Comparison of ENCODE assay signal across 26 cellular contexts in genomic region chr15:62488383-62488782, GRCh38.
"Had no signal": no experiment of that assay in that cellular context is flagged by ENCODE, and none has a peak within 500 bp of the region (broad histone marks: within the 10 kb centered on the region; RNA-seq: fewer than 3 reads in every experiment).

No MANE protein-coding gene starts in this region.

- H3K4me3 Mint-ChIP-seq: activated CD4-positive, alpha-beta memory T cell treated with anti-CD3 and anti-CD28 coated beads for 36 hours; activated CD4-positive, alpha-beta T cell treated with anti-CD3 and anti-CD28 coated beads for 36 hours; activated CD4-positive, alpha-beta T cell treated with anti-CD3 and anti-CD28 coated beads, Interleukin-2, amount 10 ng/mL, durations not matched to agents 24 days and 14 days; activated CD8-positive, alpha-beta memory T cell treated with anti-CD3 and anti-CD28 coated beads, Interleukin-2, amount 10 ng/mL, durations not matched to agents 7 days and 5 days; activated CD8-positive, alpha-beta T cell treated with anti-CD3 and anti-CD28 coated beads, Interleukin-2, amount 10 ng/mL, durations not matched to agents 7 days and 5 days; activated naive CD4-positive, alpha-beta T cell treated with anti-CD3 and anti-CD28 coated beads for 36 hours; activated naive CD4-positive, alpha-beta T cell treated with anti-CD3 and anti-CD28 coated beads, Interleukin-2, amount 50 U/mL, for 24 hours; activated naive CD8-positive, alpha-beta T cell treated with anti-CD3 and anti-CD28 coated beads for 36 hours; activated naive CD8-positive, alpha-beta T cell treated with anti-CD3 and anti-CD28 coated beads, Interleukin-2, amount 50 U/mL, for 24 hours; activated T-helper 1 cell treated with anti-CD3 and anti-CD28 coated beads, Interleukin-12 subunit alpha, Interleukin-12 subunit beta, Interleukin-2, Interleukin-4 antibody, amounts not matched to agents 30 ng/mL and 10 ng/mL and 1 ng/mL, durations not matched to agents 14 hours and 24 hours and 36 hours; central memory CD8-positive, alpha-beta T cell had no signal

- H3K4me3 ChIP-seq: coronary artery, gastroesophageal sphincter had no signal

- H3K27ac Mint-ChIP-seq: activated CD4-positive, alpha-beta memory T cell treated with anti-CD3 and anti-CD28 coated beads for 36 hours; activated CD4-positive, alpha-beta T cell treated with anti-CD3 and anti-CD28 coated beads for 36 hours; activated CD4-positive, alpha-beta T cell treated with anti-CD3 and anti-CD28 coated beads, Interleukin-2, amount 10 ng/mL, durations not matched to agents 24 days and 14 days; activated CD8-positive, alpha-beta memory T cell treated with anti-CD3 and anti-CD28 coated beads, Interleukin-2, amount 10 ng/mL, durations not matched to agents 7 days and 5 days; activated CD8-positive, alpha-beta T cell treated with anti-CD3 and anti-CD28 coated beads, Interleukin-2, amount 10 ng/mL, durations not matched to agents 7 days and 5 days; activated naive CD4-positive, alpha-beta T cell treated with anti-CD3 and anti-CD28 coated beads for 36 hours; activated naive CD4-positive, alpha-beta T cell treated with anti-CD3 and anti-CD28 coated beads, Interleukin-2, amount 50 U/mL, for 24 hours; activated naive CD8-positive, alpha-beta T cell treated with anti-CD3 and anti-CD28 coated beads for 36 hours; activated naive CD8-positive, alpha-beta T cell treated with anti-CD3 and anti-CD28 coated beads, Interleukin-2, amount 50 U/mL, for 24 hours; activated T-helper 1 cell treated with anti-CD3 and anti-CD28 coated beads, Interleukin-12 subunit alpha, Interleukin-12 subunit beta, Interleukin-2, Interleukin-4 antibody, amounts not matched to agents 30 ng/mL and 10 ng/mL and 1 ng/mL, durations not matched to agents 14 hours and 24 hours and 36 hours; activated T-helper 2 cell treated with anti-CD3 and anti-CD28 coated beads, Interferon-gamma antibody, Interleukin-2, Interleukin-4, amounts not matched to agents 10 μg/mL and 5 μg/mL and 100 μg/mL, durations not matched to agents 14 hours and 24 hours and 36 hours had no signal

- H3K36me3 ChIP-seq: brain microvascular endothelial cell, gastroesophageal sphincter had no signal

- H3K36me3 Mint-ChIP-seq: activated CD4-positive, alpha-beta memory T cell treated with anti-CD3 and anti-CD28 coated beads for 36 hours; activated CD8-positive, alpha-beta memory T cell treated with anti-CD3 and anti-CD28 coated beads, Interleukin-2, amount 10 ng/mL, durations not matched to agents 7 days and 5 days; activated naive CD4-positive, alpha-beta T cell treated with anti-CD3 and anti-CD28 coated beads, Interleukin-2, amount 50 U/mL, for 24 hours; activated naive CD8-positive, alpha-beta T cell treated with anti-CD3 and anti-CD28 coated beads for 36 hours had no signal

- DNase-seq: activated CD4-positive, alpha-beta memory T cell treated with anti-CD3 and anti-CD28 coated beads for 36 hours; activated CD4-positive, alpha-beta T cell treated with anti-CD3 and anti-CD28 coated beads for 36 hours; activated CD4-positive, alpha-beta T cell treated with anti-CD3 and anti-CD28 coated beads, Interleukin-2, amount 10 ng/mL, durations not matched to agents 24 days and 14 days; activated CD4-positive, CD25-positive, alpha-beta regulatory T cell; activated CD4-positive, CD25-positive, alpha-beta regulatory T cell treated with anti-CD3 and anti-CD28 coated beads, Interleukin-2, amount 50 U/mL, for 72 hours; activated CD8-positive, alpha-beta memory T cell treated with anti-CD3 and anti-CD28 coated beads, Interleukin-2, amount 10 ng/mL, durations not matched to agents 7 days and 5 days; activated CD8-positive, alpha-beta memory T cell treated with anti-CD3 and anti-CD28 coated beads, Interleukin-2, amount 50 U/mL, for 4 hours; activated CD8-positive, alpha-beta T cell treated with anti-CD3 and anti-CD28 coated beads, Interleukin-2, amount 10 ng/mL, durations not matched to agents 7 days and 5 days; activated effector memory CD4-positive, alpha-beta T cell treated with anti-CD3 and anti-CD28 coated beads, Interleukin-2, amount 50 U/mL, for 16 hours; activated naive CD4-positive, alpha-beta T cell treated with anti-CD3 and anti-CD28 coated beads for 36 hours; activated naive CD8-positive, alpha-beta T cell treated with anti-CD3 and anti-CD28 coated beads for 36 hours; activated naive CD8-positive, alpha-beta T cell treated with anti-CD3 and anti-CD28 coated beads, Interleukin-2, amount 50 U/mL, for 24 hours; activated T-cell treated with anti-CD3 and anti-CD28 coated beads, Interleukin-2, amount 50 U/mL, for 1 hour; activated T-cell treated with anti-CD3 and anti-CD28 coated beads, Interleukin-2, amount 50 U/mL, for 48 hours; anterior cingulate cortex; brain microvascular endothelial cell; dermis blood vessel endothelial cell; effector CD8-positive, alpha-beta T cell; foreskin melanocyte; T-helper 2 cell had no signal

- H3K27me3 ChIP-seq: brain microvascular endothelial cell, gastroesophageal sphincter had no signal

- H3K27ac ChIP-seq: brain microvascular endothelial cell, coronary artery, gastroesophageal sphincter had no signal

- H3K9me3 Mint-ChIP-seq: activated CD4-positive, alpha-beta memory T cell treated with anti-CD3 and anti-CD28 coated beads for 36 hours; activated CD4-positive, alpha-beta T cell treated with anti-CD3 and anti-CD28 coated beads, Interleukin-2, amount 10 ng/mL, durations not matched to agents 24 days and 14 days; activated naive CD4-positive, alpha-beta T cell treated with anti-CD3 and anti-CD28 coated beads for 36 hours; activated naive CD4-positive, alpha-beta T cell treated with anti-CD3 and anti-CD28 coated beads, Interleukin-2, amount 50 U/mL, for 24 hours; activated naive CD8-positive, alpha-beta T cell treated with anti-CD3 and anti-CD28 coated beads for 36 hours; activated naive CD8-positive, alpha-beta T cell treated with anti-CD3 and anti-CD28 coated beads, Interleukin-2, amount 50 U/mL, for 24 hours; activated T-helper 1 cell treated with anti-CD3 and anti-CD28 coated beads, Interleukin-12 subunit alpha, Interleukin-12 subunit beta, Interleukin-2, Interleukin-4 antibody, amounts not matched to agents 30 ng/mL and 10 ng/mL and 1 ng/mL, durations not matched to agents 14 hours and 24 hours and 36 hours; activated T-helper 2 cell treated with anti-CD3 and anti-CD28 coated beads, Interferon-gamma antibody, Interleukin-2, Interleukin-4, amounts not matched to agents 10 μg/mL and 5 μg/mL and 100 μg/mL, durations not matched to agents 14 hours and 24 hours and 36 hours; central memory CD8-positive, alpha-beta T cell had no signal

- H3K9me3 ChIP-seq: gastroesophageal sphincter had no signal

- H3K4me1 Mint-ChIP-seq: activated CD4-positive, alpha-beta T cell treated with anti-CD3 and anti-CD28 coated beads for 36 hours; activated CD4-positive, alpha-beta T cell treated with anti-CD3 and anti-CD28 coated beads, Interleukin-2, amount 10 ng/mL, durations not matched to agents 24 days and 14 days; activated CD8-positive, alpha-beta memory T cell treated with anti-CD3 and anti-CD28 coated beads, Interleukin-2, amount 10 ng/mL, durations not matched to agents 7 days and 5 days; activated naive CD4-positive, alpha-beta T cell treated with anti-CD3 and anti-CD28 coated beads, Interleukin-2, amount 50 U/mL, for 24 hours; activated naive CD8-positive, alpha-beta T cell treated with anti-CD3 and anti-CD28 coated beads for 36 hours; activated naive CD8-positive, alpha-beta T cell treated with anti-CD3 and anti-CD28 coated beads, Interleukin-2, amount 50 U/mL, for 24 hours; central memory CD8-positive, alpha-beta T cell had no signal

- H3K27me3 Mint-ChIP-seq: activated naive CD8-positive, alpha-beta T cell treated with anti-CD3 and anti-CD28 coated beads for 36 hours had no signal
